In genomic region chr9:132744881-132745761, GRCh38 we compare ENCODE assay signal across 1 cellular context.
TF ChIP-seq lines count a peak whose summit lies in the region.

No MANE protein-coding gene starts in this region.

TF ChIP-seq in HEK293, 187 proteins besides CTCF, POLR2A, EP300 and RAD21 (continued from another document):
- TF ChIP-seq, protein P1, sequence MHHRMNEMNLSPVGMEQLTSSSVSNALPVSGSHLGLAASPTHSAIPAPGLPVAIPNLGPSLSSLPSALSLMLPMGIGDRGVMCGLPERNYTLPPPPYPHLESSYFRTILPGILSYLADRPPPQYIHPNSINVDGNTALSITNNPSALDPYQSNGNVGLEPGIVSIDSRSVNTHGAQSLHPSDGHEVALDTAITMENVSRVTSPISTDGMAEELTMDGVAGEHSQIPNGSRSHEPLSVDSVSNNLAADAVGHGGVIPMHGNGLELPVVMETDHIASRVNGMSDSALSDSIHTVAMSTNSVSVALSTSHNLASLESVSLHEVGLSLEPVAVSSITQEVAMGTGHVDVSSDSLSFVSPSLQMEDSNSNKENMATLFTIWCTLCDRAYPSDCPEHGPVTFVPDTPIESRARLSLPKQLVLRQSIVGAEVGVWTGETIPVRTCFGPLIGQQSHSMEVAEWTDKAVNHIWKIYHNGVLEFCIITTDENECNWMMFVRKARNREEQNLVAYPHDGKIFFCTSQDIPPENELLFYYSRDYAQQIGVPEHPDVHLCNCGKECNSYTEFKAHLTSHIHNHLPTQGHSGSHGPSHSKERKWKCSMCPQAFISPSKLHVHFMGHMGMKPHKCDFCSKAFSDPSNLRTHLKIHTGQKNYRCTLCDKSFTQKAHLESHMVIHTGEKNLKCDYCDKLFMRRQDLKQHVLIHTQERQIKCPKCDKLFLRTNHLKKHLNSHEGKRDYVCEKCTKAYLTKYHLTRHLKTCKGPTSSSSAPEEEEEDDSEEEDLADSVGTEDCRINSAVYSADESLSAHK (tag by site-specific recombination; IDR thresholded peaks at IDR 0.05) = peak; percentile 91
- no peak for TF ChIP-seq ZNF704 (tag by site-specific recombination; IDR thresholded peaks at IDR 0.05)
- no peak for TF ChIP-seq ZNF37A (tag by site-specific recombination; IDR thresholded peaks at IDR 0.05)
- no peak for TF ChIP-seq ZNF19 (tag by site-specific recombination; IDR thresholded peaks at IDR 0.05; ENCODE audit: low read depth)
- no peak for TF ChIP-seq ZNF221 (tag by site-specific recombination; IDR thresholded peaks at IDR 0.05; ENCODE audit: borderline replicate concordance)
- peak; percentile 85 for TF ChIP-seq OVOL3 (tag by site-specific recombination; IDR thresholded peaks at IDR 0.05)
- TF ChIP-seq ZNF610 (tag by site-specific recombination; IDR thresholded peaks at IDR 0.05; ENCODE audit: borderline replicate concordance) = peak; percentile 56; the same call in 1 of the 2 replicates
- TF ChIP-seq ZNF639 (tag by site-specific recombination; IDR thresholded peaks at IDR 0.05) = peak; percentile 90
- TF ChIP-seq ZNF18 (tag by site-specific recombination; IDR thresholded peaks at IDR 0.05) = 0 out of 2 replicates have a peak, but pooled peaks have one; percentile 73
- peak; percentile 82; the same call in 1 of the 2 replicates for TF ChIP-seq GLI2 (tag by site-specific recombination; IDR thresholded peaks at IDR 0.05; ENCODE audit: borderline replicate concordance, low read depth)
- TF ChIP-seq ZBTB6 (tag by site-specific recombination; IDR thresholded peaks at IDR 0.05) = no peak
- peak; percentile 59; the same call in 1 of the 2 replicates for TF ChIP-seq KLF9 (tag by site-specific recombination; IDR thresholded peaks at IDR 0.05; ENCODE audit: low read depth)
- no peak for TF ChIP-seq ZNF426 (tag by site-specific recombination; IDR thresholded peaks at IDR 0.05)
- 0 out of 2 replicates have a peak, but pooled peaks have one; percentile 25 for TF ChIP-seq ZIC2 (tag by site-specific recombination; IDR thresholded peaks at IDR 0.05)
- TF ChIP-seq, protein P2, sequence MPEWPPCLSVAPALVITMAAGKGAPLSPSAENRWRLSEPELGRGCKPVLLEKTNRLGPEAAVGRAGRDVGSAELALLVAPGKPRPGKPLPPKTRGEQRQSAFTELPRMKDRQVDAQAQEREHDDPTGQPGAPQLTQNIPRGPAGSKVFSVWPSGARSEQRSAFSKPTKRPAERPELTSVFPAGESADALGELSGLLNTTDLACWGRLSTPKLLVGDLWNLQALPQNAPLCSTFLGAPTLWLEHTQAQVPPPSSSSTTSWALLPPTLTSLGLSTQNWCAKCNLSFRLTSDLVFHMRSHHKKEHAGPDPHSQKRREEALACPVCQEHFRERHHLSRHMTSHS (tag by site-specific recombination; IDR thresholded peaks at IDR 0.05) = 0 out of 2 replicates have a peak, but pooled peaks have one; percentile 12
- TF ChIP-seq ZFP69B (tag by site-specific recombination; IDR thresholded peaks at IDR 0.05) = peak; percentile 92
- no peak for TF ChIP-seq ZNF175 (tag by site-specific recombination; IDR thresholded peaks at IDR 0.05)
- TF ChIP-seq ZNF146 (tag by site-specific recombination; IDR thresholded peaks at IDR 0.05) = peak; percentile 23; the same call in 1 of the 2 replicates
- TF ChIP-seq KLF7 (tag by site-specific recombination; IDR thresholded peaks at IDR 0.05; ENCODE audit: borderline replicate concordance) = peak; percentile 56; the same call in 1 of the 2 replicates
- no peak for TF ChIP-seq ZNF174 (tag by site-specific recombination; IDR thresholded peaks at IDR 0.05)
- peak; percentile 90 for TF ChIP-seq ZXDB (tag by site-specific recombination; IDR thresholded peaks at IDR 0.05)
- TF ChIP-seq MEIS1 (CRISPR knock-in tag; IDR thresholded peaks at IDR 0.05; ENCODE audit: borderline replicate concordance) = no peak
- TF ChIP-seq GFI1B (tag by site-specific recombination; IDR thresholded peaks at IDR 0.05) = no peak; the same call in 1 of the 2 replicates
- TF ChIP-seq BCL11B (tag by site-specific recombination; IDR thresholded peaks at IDR 0.05; ENCODE audit: low read depth) = no peak
- no peak for TF ChIP-seq ZBTB10 (tag by site-specific recombination; IDR thresholded peaks at IDR 0.05)
- no peak for TF ChIP-seq ZNF138 (tag by site-specific recombination; IDR thresholded peaks at IDR 0.05; ENCODE audit: borderline replicate concordance)
- TF ChIP-seq ZNF664 (tag by site-specific recombination; IDR thresholded peaks at IDR 0.05) = no peak
- TF ChIP-seq EGR2 (tag by site-specific recombination; IDR thresholded peaks at IDR 0.05; ENCODE audit: low read depth) = no peak
- TF ChIP-seq ZNF416 (tag by site-specific recombination; IDR thresholded peaks at IDR 0.05) = no peak
- TF ChIP-seq GLIS2 (tag by site-specific recombination; IDR thresholded peaks at IDR 0.05) = peak; percentile 57
- no peak for TF ChIP-seq ZNF114 (tag by site-specific recombination; IDR thresholded peaks at IDR 0.05)
- TF ChIP-seq ZNF549 (tag by site-specific recombination; IDR thresholded peaks at IDR 0.05) = no peak
- TF ChIP-seq FEZF1 (tag by site-specific recombination; IDR thresholded peaks at IDR 0.05) = peak; percentile 98
- no peak for TF ChIP-seq ZNF623 (tag by site-specific recombination; IDR thresholded peaks at IDR 0.05)
- peak; percentile 71; the same call in 1 of the 2 replicates for TF ChIP-seq KLF10 (tag by site-specific recombination; IDR thresholded peaks at IDR 0.05)
